In the genomic region with DNA sequence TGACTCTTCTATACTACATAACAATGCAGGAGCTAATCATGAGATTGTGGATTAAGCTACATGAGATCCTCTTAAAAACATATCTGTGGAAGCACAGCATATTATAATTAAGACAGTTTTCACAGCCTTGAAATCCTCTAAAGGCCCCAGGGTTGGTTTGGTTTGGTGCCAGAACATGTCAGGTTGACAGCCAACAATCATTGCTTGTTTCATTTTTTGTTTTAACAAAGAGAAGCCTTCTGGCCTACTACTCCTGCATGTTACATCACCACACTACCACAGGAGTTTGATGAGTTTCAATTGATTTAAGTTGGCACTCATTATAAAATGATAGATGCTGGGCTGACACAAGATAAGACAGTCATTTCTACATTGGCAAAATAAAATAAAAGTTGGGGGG, we compare ENCODE assay signal across 24 cellular contexts.
DNase-seq lines count a peak whose midpoint lies in the region; ATAC-seq lines count a peak whose summit lies in the region.
"Had no signal": no experiment of that assay in that cellular context is flagged by ENCODE, and none has a peak within 500 bp of the region (broad histone marks: within the 10 kb centered on the region; RNA-seq: fewer than 3 reads in every experiment).

No MANE protein-coding gene starts in this region.

- H3K27me3 Mint-ChIP-seq in effector memory CD8-positive, alpha-beta T cell = no peaks in the 10 kb centered on the region
- H3K27me3 Mint-ChIP-seq: naive thymus-derived CD4-positive, alpha-beta T cell had no signal

- peak; percentile 65 for ATAC-seq in HG02798 (IDR thresholded peaks at IDR 0.05; ENCODE audit: poor library complexity, unreplicated experiment)
- ATAC-seq in effector memory CD8-positive, alpha-beta T cell (replicated peaks) = no peak
- ATAC-seq in HG03196 (IDR thresholded peaks at IDR 0.05; ENCODE audit: unreplicated experiment) = no peak
- no peak for ATAC-seq in HG03460 (IDR thresholded peaks at IDR 0.05; ENCODE audit: unreplicated experiment)
- ATAC-seq: activated CD4-positive, CD25-positive, alpha-beta regulatory T cell treated with anti-CD3 and anti-CD28 coated beads, Interleukin-2, amount 50 U/mL, for 24 hours; CD8-positive, alpha-beta T cell; naive thymus-derived CD4-positive, alpha-beta T cell had no signal

- H3K4me1 Mint-ChIP-seq in effector memory CD8-positive, alpha-beta T cell (ENCODE audit: low read depth in 2 of 2) = peaks cover 0 to 9% of the 10 kb centered on the region in 2 donors

- no peak overlapping the region for H3K4me3 Mint-ChIP-seq in effector memory CD8-positive, alpha-beta T cell
- H3K4me3 Mint-ChIP-seq: activated naive CD4-positive, alpha-beta T cell treated with anti-CD3 and anti-CD28 coated beads for 36 hours; activated T-helper 1 cell treated with anti-CD3 and anti-CD28 coated beads, Interleukin-12 subunit alpha, Interleukin-12 subunit beta, Interleukin-2, Interleukin-4 antibody, amounts not matched to agents 30 ng/mL and 10 ng/mL and 1 ng/mL, durations not matched to agents 14 hours and 24 hours and 36 hours; CD8-positive, alpha-beta T cell; naive thymus-derived CD4-positive, alpha-beta T cell had no signal

- H3K9me3 Mint-ChIP-seq in effector memory CD8-positive, alpha-beta T cell = no peaks in the 10 kb centered on the region
- H3K9me3 Mint-ChIP-seq: activated naive CD4-positive, alpha-beta T cell treated with anti-CD3 and anti-CD28 coated beads for 36 hours; activated T-helper 1 cell treated with anti-CD3 and anti-CD28 coated beads, Interleukin-12 subunit alpha, Interleukin-12 subunit beta, Interleukin-2, Interleukin-4 antibody, amounts not matched to agents 30 ng/mL and 10 ng/mL and 1 ng/mL, durations not matched to agents 14 hours and 24 hours and 36 hours; CD8-positive, alpha-beta T cell; naive thymus-derived CD4-positive, alpha-beta T cell had no signal

- H3K36me3 Mint-ChIP-seq in effector memory CD8-positive, alpha-beta T cell (ENCODE audit: insufficient read depth) = no peaks in the 10 kb centered on the region
- H3K36me3 Mint-ChIP-seq: CD8-positive, alpha-beta T cell; naive thymus-derived CD4-positive, alpha-beta T cell had no signal

- DNase-seq in NCI-H146 (lab: John Stamatoyannopoulos, UW) (peak; percentile 0), NCI-H146 treated with DMSO at 0.1 percent for 48 hours (lab: John Stamatoyannopoulos, UW; ENCODE audit: unreplicated experiment) (no peak), D341Med (ENCODE audit: low spot score) (peak; percentile 42), NCI-H774 (lab: John Stamatoyannopoulos, UW) (no peak)
- no peak for DNase-seq in effector memory CD8-positive, alpha-beta T cell
- DNase-seq: activated CD4-positive, alpha-beta T cell treated with anti-CD3 and anti-CD28 coated beads, Interleukin-2, amount 50 U/mL, for 48 hours; activated naive CD4-positive, alpha-beta T cell treated with anti-CD3 and anti-CD28 coated beads for 36 hours; brain microvascular endothelial cell; CD8-positive, alpha-beta T cell; DMS153; glutamatergic neuron; Kasumi-1; kidney; midbrain; MV-4-11; naive thymus-derived CD4-positive, alpha-beta T cell; NCI-H2029; NCI-H526; small intestine had no signal

- H3K27ac Mint-ChIP-seq in effector memory CD8-positive, alpha-beta T cell = peak overlapping the region; percentile 20 to 73
- H3K27ac Mint-ChIP-seq: activated naive CD4-positive, alpha-beta T cell treated with anti-CD3 and anti-CD28 coated beads for 36 hours; activated T-helper 1 cell treated with anti-CD3 and anti-CD28 coated beads, Interleukin-12 subunit alpha, Interleukin-12 subunit beta, Interleukin-2, Interleukin-4 antibody, amounts not matched to agents 30 ng/mL and 10 ng/mL and 1 ng/mL, durations not matched to agents 14 hours and 24 hours and 36 hours; CD8-positive, alpha-beta T cell; naive thymus-derived CD4-positive, alpha-beta T cell had no signal

Comparison
In these comparisons a context has a peak if more than half of its experiments do, and no peak if none do; other contexts are left out.
1. DNase-seq: peak in NCI-H146 (single experiment) and D341Med (single experiment); none in NCI-H146 treated with DMSO at 0.1 percent for 48 hours (single experiment), effector memory CD8-positive, alpha-beta T cell (0 of 3) and NCI-H774 (single experiment).